13 cellular contexts compared by ENCODE assay signal in genomic region chr7:148838905-148839304, GRCh38. TPM values are rescaled to one million over a fixed set of nuclear protein-coding genes. Genes with fewer than 3 reads are reported as not detected.
A peak's percentile ranks its signal among the peaks of the same experiment; 100 is the strongest.
DNase-seq lines count a peak whose midpoint lies in the region; ATAC-seq and TF ChIP-seq lines count a peak whose summit lies in the region.
"Had no signal": no experiment of that assay in that cellular context is flagged by ENCODE, and none has a peak within 500 bp of the region (broad histone marks: within the 10 kb centered on the region; RNA-seq: fewer than 3 reads in every experiment).

No MANE protein-coding gene starts in this region.

- CTCF ChIA-PET in naive thymus-derived CD4-positive, alpha-beta T cell (lab: Charles Lee), result no interaction called here

- H3K4me3 Mint-ChIP-seq in T-helper 2 cell treated with Interferon-gamma antibody and Interleukin-4, amounts not matched to agents 5 μg/mL and 100 μg/mL, for 36 hours, result peak overlapping the region; percentile 66
- peak overlapping the region in 4 of 10 donors; percentile 12 to 54 (median 30) for H3K4me3 Mint-ChIP-seq in naive thymus-derived CD4-positive, alpha-beta T cell

- H3K4me1 ChIP-seq in naive thymus-derived CD4-positive, alpha-beta T cell (ENCODE audit: control insufficient read depth in 2 of 2, insufficient read depth in 2 of 2, low read length in 2 of 2), result peaks cover 0 to 10% of the 10 kb centered on the region in 2 donors
- H3K4me1 ChIP-seq in transverse colon, result no peaks in the 10 kb centered on the region

- H3K9me3 Mint-ChIP-seq in T-helper 2 cell treated with Interferon-gamma antibody and Interleukin-4, amounts not matched to agents 5 μg/mL and 100 μg/mL, for 36 hours, result peaks cover 7% of the 10 kb centered on the region
- no peaks in the 10 kb centered on the region for H3K9me3 Mint-ChIP-seq in naive thymus-derived CD4-positive, alpha-beta T cell

- in situ Hi-C loops in transverse colon (cut with MboI; ENCODE audit: low pct_ligation_motif_present in 1 of 4, low pct_unique_long_range_greater_than_20kb in 1 of 4, low sequenced_read_pairs in 3 of 4), result no loop called here

- no peaks in the 10 kb centered on the region for H3K27me3 Mint-ChIP-seq in T-helper 2 cell treated with Interferon-gamma antibody and Interleukin-4, amounts not matched to agents 5 μg/mL and 100 μg/mL, for 36 hours (ENCODE audit: low read depth)
- no peaks in the 10 kb centered on the region for H3K27me3 Mint-ChIP-seq in naive thymus-derived CD4-positive, alpha-beta T cell

- peaks cover 49% of the 10 kb centered on the region for H3K4me1 Mint-ChIP-seq in T-helper 2 cell treated with Interferon-gamma antibody and Interleukin-4, amounts not matched to agents 5 μg/mL and 100 μg/mL, for 36 hours (ENCODE audit: low read depth)
- H3K4me1 Mint-ChIP-seq in naive thymus-derived CD4-positive, alpha-beta T cell, result peaks cover 7 to 56% (median 38%) of the 10 kb centered on the region in 7 donors

- TF ChIP-seq CTCF in transverse colon (IDR thresholded peaks at IDR 0.05), result no peak

- intact Hi-C loops in naive thymus-derived CD4-positive, alpha-beta T cell (cut with micrococcal nuclease), result no loop called here
- intact Hi-C loops in transverse colon (cut with DNase I; ENCODE audit: low total_unique reads), result no loop called here

- no peaks in the 10 kb centered on the region for H3K27me3 ChIP-seq in naive thymus-derived CD4-positive, alpha-beta T cell (ENCODE audit: control insufficient read depth in 2 of 2, insufficient read depth in 2 of 2, low read length in 2 of 2)
- H3K27me3 ChIP-seq in transverse colon, result no peaks in the 10 kb centered on the region

- peak; percentile 37 for DNase-seq in NK-92 treated with Interleukin-12 subunit alpha and Interleukin-12 subunit beta, amount 100 ng/mL, for 24 hours (lab: John Stamatoyannopoulos, UW)
- DNase-seq in NK-92 (lab: John Stamatoyannopoulos, UW; ENCODE audit: unreplicated experiment), result no peak
- no peak for DNase-seq in T-helper 2 cell treated with Interferon-gamma antibody and Interleukin-4, amounts not matched to agents 5 μg/mL and 100 μg/mL, for 36 hours (ENCODE audit: low spot score)
- DNase-seq in naive thymus-derived CD4-positive, alpha-beta T cell, result no peak
- no peak for DNase-seq in transverse colon
- DNase-seq in AG08395 (ENCODE audit: low spot score), result no peak
- DNase-seq: 8988T, hippocampal formation, NCI-H1417, PC-3, SW 1271 had no signal

- H3K36me3 ChIP-seq in naive thymus-derived CD4-positive, alpha-beta T cell (ENCODE audit: control insufficient read depth in 2 of 3, insufficient read depth in 3 of 3, low read length in 3 of 3), result no peaks in the 10 kb centered on the region
- no peaks in the 10 kb centered on the region for H3K36me3 ChIP-seq in transverse colon

- ATAC-seq in HG02642 (IDR thresholded peaks at IDR 0.05; ENCODE audit: poor library complexity, unreplicated experiment) (peak; percentile 55), HG03175 (IDR thresholded peaks at IDR 0.05; ENCODE audit: unreplicated experiment) (no peak)
- peak; percentile 58 for ATAC-seq in naive thymus-derived CD4-positive, alpha-beta T cell
- ATAC-seq: PC-3 had no signal

- no peaks in the 10 kb centered on the region for H3K9me3 ChIP-seq in naive thymus-derived CD4-positive, alpha-beta T cell (ENCODE audit: control insufficient read depth in 2 of 3, low read length in 3 of 3)
- no peaks in the 10 kb centered on the region for H3K9me3 ChIP-seq in transverse colon

- TF ChIP-seq EP300 in transverse colon (IDR thresholded peaks at IDR 0.05; ENCODE audit: low read depth), result no peak

- POLR2A ChIA-PET in naive thymus-derived CD4-positive, alpha-beta T cell (lab: Charles Lee), result no interaction called here

- no peak for TF ChIP-seq POLR2A in transverse colon (IDR thresholded peaks at IDR 0.05)

- no peak overlapping the region for H3K4me3 ChIP-seq in naive thymus-derived CD4-positive, alpha-beta T cell (ENCODE audit: low read length)
- no peak overlapping the region for H3K4me3 ChIP-seq in transverse colon

- no peak overlapping the region for H3K27ac ChIP-seq in naive thymus-derived CD4-positive, alpha-beta T cell (ENCODE audit: low read depth, low read length)
- no peak overlapping the region for H3K27ac ChIP-seq in transverse colon

- 70 to 85% methylated on average over 2 of the region's 2 CpGs for WGBS in transverse colon (ENCODE audit: low coverage in 1 of 2), 2 donors

- peak overlapping the region; percentile 75 for H3K27ac Mint-ChIP-seq in T-helper 2 cell treated with Interferon-gamma antibody and Interleukin-4, amounts not matched to agents 5 μg/mL and 100 μg/mL, for 36 hours
- peak overlapping the region in 4 of 9 donors; percentile 6 to 52 (median 28) for H3K27ac Mint-ChIP-seq in naive thymus-derived CD4-positive, alpha-beta T cell

- peaks cover 58% of the 10 kb centered on the region for H3K36me3 Mint-ChIP-seq in T-helper 2 cell treated with Interferon-gamma antibody and Interleukin-4, amounts not matched to agents 5 μg/mL and 100 μg/mL, for 36 hours (ENCODE audit: low read depth)
- H3K36me3 Mint-ChIP-seq in naive thymus-derived CD4-positive, alpha-beta T cell, result peaks cover 7 to 28% (median 21%) of the 10 kb centered on the region in 5 donors

RNA-seq across cellular contexts. Expression of gene EZH2, which starts 45.2 kb away (rescaled TPM):
- 10 to 100 TPM in 3 of 5 experiments, 1 to 10 TPM in 2; 7.2 to 73.3 (median 18.9) TPM for total RNA-seq in naive thymus-derived CD4-positive, alpha-beta T cell
- 1 to 10 TPM; 2.2 to 2.4 TPM for polyA plus RNA-seq in naive thymus-derived CD4-positive, alpha-beta T cell
- total RNA-seq in transverse colon, result 10 to 100 TPM in 1 of 4 donors, 1 to 10 TPM in 3; 6.0 to 17.3 (median 7.2) TPM
